ENCODE assay signal across 26 cellular contexts in the genomic region with DNA sequence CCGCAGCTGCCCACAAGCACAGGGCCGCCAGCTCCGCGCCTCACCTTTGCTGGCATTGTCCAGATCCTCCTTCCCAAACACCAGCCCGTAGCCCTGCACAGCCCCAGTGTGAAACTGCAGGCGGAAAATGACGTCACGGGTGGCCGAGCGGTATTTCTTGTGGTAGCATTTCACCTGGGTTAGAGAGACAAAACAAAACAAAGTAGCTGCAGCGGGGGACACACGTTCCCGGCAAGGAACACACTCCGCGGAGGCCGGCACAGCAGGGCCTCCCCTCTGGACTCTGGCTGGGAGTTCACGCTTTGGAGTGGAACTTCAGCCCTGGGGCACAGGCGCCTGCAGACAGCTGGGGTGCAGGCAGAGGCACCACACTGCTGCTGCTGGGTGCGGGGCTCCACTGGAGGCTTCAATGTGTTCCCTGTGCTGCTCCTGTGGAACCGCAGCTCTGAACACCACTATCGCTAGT.
A peak's percentile ranks its signal among the peaks of the same experiment; 100 is the strongest.
DNase-seq lines count a peak whose midpoint lies in the region; ATAC-seq, FAIRE-seq and TF ChIP-seq lines count a peak whose summit lies in the region.
"Had no signal": no experiment of that assay in that cellular context is flagged by ENCODE, and none has a peak within 500 bp of the region (broad histone marks: within the 10 kb centered on the region; RNA-seq: fewer than 3 reads in every experiment).

No MANE protein-coding gene starts in this region.

- H3K9me1 ChIP-seq in K562 (ENCODE audit: control insufficient read depth, insufficient read depth, low read length): no peaks in the 10 kb centered on the region

- H2BK120ac ChIP-seq in neuronal stem cell (ENCODE audit: low read depth, low read length): no peak overlapping the region

- TF ChIP-seq CTCF in K562 (IDR thresholded peaks at IDR 0.05 in 2 of 3, conservative IDR thresholded peaks at IDR 0.05 in 1 of 3; ENCODE audit: insufficient read depth in 2 of 3, low read depth in 1 of 3, low read length in 3 of 3) (no peak), upper lobe of left lung (IDR thresholded peaks at IDR 0.05) (no peak), HFFc6 (IDR thresholded peaks at IDR 0.05) (no peak)

- no peak overlapping the region for H2BK12ac ChIP-seq in neuronal stem cell (ENCODE audit: low read length)

- H3K4me1 ChIP-seq in K562 (replicated peaks in 1 of 2; ENCODE audit: control insufficient read depth in 2 of 2, insufficient read depth in 2 of 2, low read length in 2 of 2): peaks cover 0 to 5% of the 10 kb centered on the region in 2 experiments; a peak in 2 of 5 replicates
- H3K4me1 ChIP-seq in neuronal stem cell (ENCODE audit: control insufficient read depth in 2 of 2, insufficient read depth in 1 of 2, low read depth in 1 of 2, low read length in 2 of 2): peaks cover 0 to 5% of the 10 kb centered on the region in 2 donors
- peaks cover 6 to 35% (median 17%) of the 10 kb centered on the region in 4 donors for H3K4me1 ChIP-seq in upper lobe of left lung

- no peak overlapping the region for H3K4ac ChIP-seq in neuronal stem cell (ENCODE audit: low read length)

- TF ChIP-seq POLR2A in K562 (conservative IDR thresholded peaks at IDR 0.05): no peak
- TF ChIP-seq POLR2A in upper lobe of left lung (IDR thresholded peaks at IDR 0.05): no peak

- POLR2A ChIA-PET in K562 (lab: Yijun Ruan, JAX): no interaction called here

- ATAC-seq in K562 (peak; percentile 52), upper lobe of left lung (ENCODE audit: low FRiP score in 2 of 2) (no peak)
- ATAC-seq: gastroesophageal sphincter, psoas muscle, T-helper 17 cell had no signal

- H3K27ac ChIP-seq in K562 (ENCODE audit: extremely low read depth, low read depth, low read length): no peak overlapping the region
- H3K27ac ChIP-seq in neuronal stem cell (replicated peaks; ENCODE audit: low read length): no peak overlapping the region
- H3K27ac ChIP-seq in upper lobe of left lung: peak overlapping the region in 1 of 4 donors; percentile 59
- H3K27ac ChIP-seq: 22Rv1, gastroesophageal sphincter, psoas muscle, testis had no signal

- peak; percentile 15 for DNase-seq in NCI-H748 (lab: John Stamatoyannopoulos, UW; ENCODE audit: unreplicated experiment)
- DNase-seq in NCI-H748 treated with DMSO at 0.1 percent for 48 hours (lab: John Stamatoyannopoulos, UW): no peak
- DNase-seq in K562 (ENCODE audit: extremely low read depth in 1 of 4, low spot score in 3 of 4): peak in 1 of 4 experiments; percentile 18
- DNase-seq in neuronal stem cell (ENCODE audit: low spot score): no peak
- DNase-seq in upper lobe of left lung: peak; percentile 17 to 69
- no peak for DNase-seq in SIG-M5 treated with dmso at 0.1 percent for 504 hours (lab: John Stamatoyannopoulos, UW; ENCODE audit: unreplicated experiment)
- DNase-seq in stimulated activated naive CD4-positive, alpha-beta T cell (lab: John Stamatoyannopoulos, UW): no peak
- DNase-seq in HFFc6: no peak
- DNase-seq: activated CD4-positive, alpha-beta T cell treated with anti-CD3 and anti-CD28 coated beads for 48 hours; activated naive CD4-positive, alpha-beta T cell treated with anti-CD3 and anti-CD28 coated beads, Interleukin-2, amount 50 U/mL, for 16 hours; activated T-cell treated with anti-CD3 and anti-CD28 coated beads, Interleukin-2, amount 50 U/mL, for 48 hours; CD4-positive, CD25-positive, alpha-beta regulatory T cell; hypothalamus; KBM-7; MG63; NCI-H2107; NCI-H446 treated with DMSO at 0.1 percent for 48 hours; stimulated activated CD4-positive, alpha-beta T cell treated with anti-CD3 and anti-CD28 coated beads, Interleukin-1b, Interleukin-23, amount 100 ng/mL, for 48 hours; T-helper 17 cell; testis had no signal

- H3K4me2 ChIP-seq in K562 (ENCODE audit: insufficient read depth, low read length) (peak overlapping the region; percentile 49; the same call in 1 of the 2 replicates), neuronal stem cell (ENCODE audit: insufficient read depth, low read length, poor library complexity, severe bottlenecking) (no peak overlapping the region)

- no peak for TF ChIP-seq RAD21 in K562 (CRISPR knock-in tag; conservative IDR thresholded peaks at IDR 0.05 in 1 of 2, IDR thresholded peaks at IDR 0.05 in 1 of 2)

- H4K91ac ChIP-seq in neuronal stem cell (ENCODE audit: low read depth, low read length, poor library complexity): no peak overlapping the region

- no peaks in the 10 kb centered on the region for H3K79me2 ChIP-seq in K562 (ENCODE audit: control insufficient read depth, insufficient read depth, low read length)

- FAIRE-seq in K562 (lab: Jason Lieb, UNC): no peak
- FAIRE-seq: bronchial epithelial cell had no signal

- H4K20me1 ChIP-seq in K562 (replicated peaks; ENCODE audit: control insufficient read depth, insufficient read depth, low read length): no peaks in the 10 kb centered on the region

- peaks cover 8% of the 10 kb centered on the region; the same call in 1 of the 2 replicates for H3K4me1 Mint-ChIP-seq in HFFc6 (ENCODE audit: low read depth)
- H3K4me1 Mint-ChIP-seq: T-helper 17 cell had no signal

- H2AFZ ChIP-seq in K562 (ENCODE audit: low read depth, low read length): no peak overlapping the region
- H2AFZ ChIP-seq in neuronal stem cell (ENCODE audit: low read length): no peak overlapping the region

- no peak overlapping the region for H3K9ac ChIP-seq in K562 (ENCODE audit: insufficient read depth in 1 of 2, low read depth in 2 of 2, low read length in 2 of 2)
- no peak overlapping the region for H3K9ac ChIP-seq in neuronal stem cell (ENCODE audit: low read depth, low read length, poor library complexity)

- no peak overlapping the region for H4K8ac ChIP-seq in neuronal stem cell (ENCODE audit: low read depth, low read length)

- H3K79me1 ChIP-seq in neuronal stem cell (ENCODE audit: low read depth, low read length): no peaks in the 10 kb centered on the region

- peaks cover 36% of the 10 kb centered on the region for H3K36me3 Mint-ChIP-seq in HFFc6 (ENCODE audit: low read depth)
- H3K36me3 Mint-ChIP-seq: CD4-positive, CD25-positive, alpha-beta regulatory T cell had no signal

- H3K27me3 Mint-ChIP-seq in HFFc6 (ENCODE audit: insufficient read depth): no peaks in the 10 kb centered on the region
- H3K27me3 Mint-ChIP-seq: dendritic cell treated with granulocyte-macrophage colony-stimulating factor and Interleukin-4, amounts not matched to agents 40 ng/mL and 50 ng/mL, for 4 days; T-helper 17 cell had no signal

- no TSS peak for BruUV-seq in K562 (replicated peaks; lab: Mats Ljungman, UMichigan)

- peaks cover 16 to 42% of the 10 kb centered on the region in 2 experiments; a peak in 3 of 5 replicates for H3K27me3 ChIP-seq in K562 (ENCODE audit: control insufficient read depth in 2 of 2, insufficient read depth in 2 of 2, low read length in 2 of 2)
- H3K27me3 ChIP-seq in neuronal stem cell (ENCODE audit: control insufficient read depth in 3 of 3, insufficient read depth in 3 of 3, low read depth in 1 of 3, low read length in 3 of 3): no peaks in the 10 kb centered on the region
- no peaks in the 10 kb centered on the region for H3K27me3 ChIP-seq in upper lobe of left lung
- H3K27me3 ChIP-seq: gastroesophageal sphincter, MG63, testis had no signal

- H2AK5ac ChIP-seq in neuronal stem cell (ENCODE audit: low read depth, low read length): no peak overlapping the region

- 2% methylated on average over 18 of the region's 21 CpGs for WGBS in K562 (ENCODE audit: insufficient coverage, low coverage, missing lambda C conversion rate)
- no CpG with 5 or more reads among the region's 21 CpGs for WGBS in neuronal stem cell (ENCODE audit: extremely low coverage in 2 of 2, insufficient read length in 2 of 2, insufficient replicate concordance in 1 of 2), 2 donors
- WGBS in upper lobe of left lung, 2 donors: 85 to 95% methylated on average over 19 to 21 of the region's 21 CpGs

- peak overlapping the region; percentile 34 for H3K23ac ChIP-seq in neuronal stem cell (ENCODE audit: low read depth, low read length, poor library complexity)

- H2BK15ac ChIP-seq in neuronal stem cell (ENCODE audit: low read length): no peak overlapping the region

- H3K4me3 ChIP-seq in K562 (no peak overlapping the region), neuronal stem cell (ENCODE audit: low read length in 2 of 2) (no peak overlapping the region), upper lobe of left lung (no peak overlapping the region)
- H3K4me3 ChIP-seq: gastroesophageal sphincter, MG63, psoas muscle, testis had no signal

- H3K18ac ChIP-seq in neuronal stem cell (ENCODE audit: low read length): peak overlapping the region; percentile 5

- in situ Hi-C loops in K562 (cut with MboI): no loop called here

- no peak overlapping the region for H3K27ac Mint-ChIP-seq in HFFc6
- H3K27ac Mint-ChIP-seq: CD4-positive, CD25-positive, alpha-beta regulatory T cell; dendritic cell treated with granulocyte-macrophage colony-stimulating factor and Interleukin-4, amounts not matched to agents 40 ng/mL and 50 ng/mL, for 4 days; T-helper 17 cell had no signal

- no peak overlapping the region for H3K14ac ChIP-seq in neuronal stem cell (ENCODE audit: low read length)

- no peaks in the 10 kb centered on the region for H3K9me3 ChIP-seq in K562 (replicated peaks; ENCODE audit: control insufficient read depth, insufficient read depth, low read depth, low read length)
- H3K9me3 ChIP-seq in neuronal stem cell (replicated peaks in 1 of 2; ENCODE audit: control insufficient read depth in 2 of 2, insufficient read depth in 1 of 2, low read depth in 1 of 2, low read length in 2 of 2): no peaks in the 10 kb centered on the region
- no peaks in the 10 kb centered on the region for H3K9me3 ChIP-seq in upper lobe of left lung
- H3K9me3 ChIP-seq: gastroesophageal sphincter, MG63, psoas muscle, testis had no signal

- H3K36me3 ChIP-seq in K562 (ENCODE audit: control insufficient read depth, insufficient read depth, low read length) (no peaks in the 10 kb centered on the region), neuronal stem cell (replicated peaks in 1 of 2; ENCODE audit: control insufficient read depth in 2 of 2, insufficient read depth in 2 of 2, low read length in 2 of 2) (peaks cover 5 to 16% of the 10 kb centered on the region in 2 donors), upper lobe of left lung (peaks cover 10 to 27% (median 13%) of the 10 kb centered on the region in 4 donors)

- no peak overlapping the region for H2BK5ac ChIP-seq in neuronal stem cell (ENCODE audit: low read length)

- intact Hi-C loops in K562 (cut with micrococcal nuclease): no loop called here

- no peaks in the 10 kb centered on the region for H3K9me3 Mint-ChIP-seq in HFFc6
- H3K9me3 Mint-ChIP-seq: CD4-positive, CD25-positive, alpha-beta regulatory T cell; dendritic cell treated with granulocyte-macrophage colony-stimulating factor and Interleukin-4, amounts not matched to agents 40 ng/mL and 50 ng/mL, for 4 days; neural crest cell had no signal

- TF ChIP-seq EP300 in K562 (IDR thresholded peaks at IDR 0.05; ENCODE audit: low read length): no peak
- TF ChIP-seq EP300 in upper lobe of left lung (IDR thresholded peaks at IDR 0.05): no peak

- CTCF ChIA-PET in K562 (lab: Yijun Ruan, JAX; ENCODE audit: low intra/inter-chr PET ratio): no interaction called here

- no peak overlapping the region for H3K4me3 Mint-ChIP-seq in HFFc6
- H3K4me3 Mint-ChIP-seq: CD4-positive, CD25-positive, alpha-beta regulatory T cell; dendritic cell treated with granulocyte-macrophage colony-stimulating factor and Interleukin-4, amounts not matched to agents 40 ng/mL and 50 ng/mL, for 4 days; neural crest cell; T-helper 17 cell had no signal

TF ChIP-seq in K562, 482 proteins besides CTCF, POLR2A, EP300 and RAD21 (continues in another document):
- no peak for TF ChIP-seq ZNF764 (CRISPR knock-in tag; IDR thresholded peaks at IDR 0.05; ENCODE audit: low read depth)

Comparison
In these comparisons a context has a peak if more than half of its experiments do, and no peak if none do; other contexts are left out.
1. DNase-seq: peak in NCI-H748 (single experiment) and upper lobe of left lung (2 of 2); none in NCI-H748 treated with DMSO at 0.1 percent for 48 hours (single experiment), neuronal stem cell (single experiment), SIG-M5 treated with dmso at 0.1 percent for 504 hours (single experiment), stimulated activated naive CD4-positive, alpha-beta T cell (0 of 6) and HFFc6 (single experiment).